In genomic region chr5:131170540-131171275, GRCh38 we compare ENCODE assay signal across 8 cellular contexts. TPM values are rescaled to one million over a fixed set of nuclear protein-coding genes. Genes with fewer than 3 reads are reported as not detected.
DNase-seq lines count a peak whose midpoint lies in the region; TF ChIP-seq lines count a peak whose summit lies in the region.

Gene LYRM7 (plus strand): TSS chr5:131170944. CDS start chr5:131171021, 77 bp downstream.

- no peaks in the 10 kb centered on the region for H3K27me3 ChIP-seq in HAP-1 (ENCODE audit: low read depth)
- no peaks in the 10 kb centered on the region for H3K27me3 ChIP-seq in MM.1S (replicated peaks; ENCODE audit: insufficient read depth, low read length)
- H3K27me3 ChIP-seq in neural cell (ENCODE audit: insufficient read depth, low read depth, low read length): no peaks in the 10 kb centered on the region
- no peaks in the 10 kb centered on the region for H3K27me3 ChIP-seq in stomach

- H3K4me2 ChIP-seq in MM.1S (ENCODE audit: low read depth, low read length): peak within 1 kb of the TSS; percentile 92
- peak within 1 kb of the TSS; percentile 90 for H3K4me2 ChIP-seq in neural cell (ENCODE audit: low read length)

- WGBS in stomach, 5 donors: 0 to 1% (median 0%) methylated on average over 30 to 42 of the region's 42 CpGs

- DNase-seq in HAP-1 (ENCODE audit: low spot score in 2 of 2) (peak; percentile 97 to 99), MM.1S (peak; percentile 100), SIG-M5 (lab: John Stamatoyannopoulos, UW) (peak; percentile 100), activated gamma-delta T cell (lab: John Stamatoyannopoulos, UW) (peak; percentile 46), fibroblast of villous mesenchyme (ENCODE audit: low read depth) (peak; percentile 99), stomach (peak; percentile 96)

- H3K27ac ChIP-seq in MM.1S (ENCODE audit: low read length): peak within 1 kb of the TSS; percentile 52; the same call in 1 of the 2 replicates
- peak within 1 kb of the TSS; percentile 81 for H3K27ac ChIP-seq in neural cell (ENCODE audit: low read length)
- H3K27ac ChIP-seq in stomach: peak within 1 kb of the TSS; percentile 61 to 88 (median 79)

- H2AFZ ChIP-seq in MM.1S (ENCODE audit: low read length) (peak within 1 kb of the TSS; percentile 74), neural cell (ENCODE audit: low read depth, low read length) (peak within 1 kb of the TSS; percentile 99)

- TF ChIP-seq RAD21 in neural cell (conservative IDR thresholded peaks at IDR 0.05): peak; percentile 16

- H3K79me2 ChIP-seq in MM.1S (ENCODE audit: low read length) (peaks cover 21% of the 10 kb centered on the region), neural cell (replicated peaks; ENCODE audit: insufficient read depth, low read length) (no peaks in the 10 kb centered on the region)

- H3K36me3 ChIP-seq in ES-I3 (ENCODE audit: insufficient read depth, low read length) (no peaks in the 10 kb centered on the region), HAP-1 (replicated peaks) (no peaks in the 10 kb centered on the region), MM.1S (replicated peaks; ENCODE audit: insufficient read depth, low read length) (no peaks in the 10 kb centered on the region), neural cell (ENCODE audit: insufficient read depth, low read length) (no peaks in the 10 kb centered on the region), stomach (no peaks in the 10 kb centered on the region)

- H3K9me2 ChIP-seq in MM.1S (replicated peaks; ENCODE audit: insufficient read depth, low read length) (no peaks in the 10 kb centered on the region), neural cell (ENCODE audit: insufficient read depth, low read length) (no peaks in the 10 kb centered on the region)

- no peaks in the 10 kb centered on the region for H3K9me3 ChIP-seq in ES-I3 (ENCODE audit: control insufficient read depth, insufficient read depth, low read length)
- H3K9me3 ChIP-seq in HAP-1: no peaks in the 10 kb centered on the region
- H3K9me3 ChIP-seq in MM.1S (replicated peaks; ENCODE audit: insufficient read depth, low read length): no peaks in the 10 kb centered on the region
- H3K9me3 ChIP-seq in neural cell (ENCODE audit: low read length): no peaks in the 10 kb centered on the region
- no peaks in the 10 kb centered on the region for H3K9me3 ChIP-seq in stomach

- H4K20me1 ChIP-seq in MM.1S (ENCODE audit: insufficient read depth, low read length): no peaks in the 10 kb centered on the region
- H4K20me1 ChIP-seq in neural cell (ENCODE audit: insufficient read depth): no peaks in the 10 kb centered on the region

- H3K4me1 ChIP-seq in ES-I3 (ENCODE audit: insufficient read depth, low read length) (no peaks in the 10 kb centered on the region), HAP-1 (peaks cover 8% of the 10 kb centered on the region), MM.1S (ENCODE audit: low read length) (peaks cover 12% of the 10 kb centered on the region), stomach (peaks cover 9 to 24% (median 20%) of the 10 kb centered on the region in 4 donors)

- peaks cover 13% of the 10 kb centered on the region for H3F3A ChIP-seq in MM.1S (ENCODE audit: insufficient read depth, low read length)
- peaks cover 4% of the 10 kb centered on the region for H3F3A ChIP-seq in neural cell (ENCODE audit: insufficient read depth, low read length, poor library complexity, severe bottlenecking)

- peak within 1 kb of the TSS; percentile 51 for H3K4me3 ChIP-seq in HAP-1
- H3K4me3 ChIP-seq in MM.1S (ENCODE audit: low read length): peak within 1 kb of the TSS; percentile 71
- H3K4me3 ChIP-seq in fibroblast of villous mesenchyme (ENCODE audit: low read depth, low read length): peak within 1 kb of the TSS; percentile 87
- peak within 1 kb of the TSS; percentile 86 for H3K4me3 ChIP-seq in neural cell (ENCODE audit: low read length)
- H3K4me3 ChIP-seq in stomach: peak within 1 kb of the TSS; percentile 57 to 67 (median 64)

- peak in 1 of 4 donors; percentile 73 for TF ChIP-seq POLR2A in stomach (IDR thresholded peaks at IDR 0.05)

- H3K9ac ChIP-seq in ES-I3 (ENCODE audit: low read depth, low read length) (peak within 1 kb of the TSS; percentile 82), MM.1S (ENCODE audit: low read length) (peak within 1 kb of the TSS; percentile 61), neural cell (ENCODE audit: low read length) (peak within 1 kb of the TSS; percentile 83)

- intact Hi-C loops in stomach (cut with DNase I; ENCODE audit: low total_unique reads): no loop called here

- no peak for TF ChIP-seq EP300 in neural cell (conservative IDR thresholded peaks at IDR 0.05; ENCODE audit: poor library complexity, severe bottlenecking)
- no peak for TF ChIP-seq EP300 in stomach (IDR thresholded peaks at IDR 0.05)

- in situ Hi-C loops in HAP-1 (cut with MboI; ENCODE audit: low sequenced_read_pairs): loop anchor here (25.0 kb wide), 1 partner anchor 217 kb away; no protein-coding TSS in a partner anchor

- TF ChIP-seq CTCF in MM.1S (IDR thresholded peaks at IDR 0.05; ENCODE audit: low read length) (no peak), fibroblast of villous mesenchyme (IDR thresholded peaks at IDR 0.05; ENCODE audit: insufficient read depth, low read depth, low read length) (no peak), neural cell (IDR thresholded peaks at IDR 0.05; ENCODE audit: poor library complexity, severe bottlenecking) (no peak), stomach (IDR thresholded peaks at IDR 0.05) (no peak)

TF ChIP-seq in neural cell, 6 proteins besides CTCF, POLR2A, EP300 and RAD21:
- TF ChIP-seq SMC3 (conservative IDR thresholded peaks at IDR 0.05; ENCODE audit: poor library complexity) (no peak), EZH2 (IDR thresholded peaks at IDR 0.05; ENCODE audit: borderline replicate concordance, insufficient read depth, low read length, poor library complexity, severe bottlenecking) (no peak), REST (IDR thresholded peaks at IDR 0.05; ENCODE audit: borderline replicate concordance) (no peak), MXI1 (conservative IDR thresholded peaks at IDR 0.05; ENCODE audit: poor library complexity, severe bottlenecking) (peak; percentile 93), POLR2AphosphoS5 (IDR thresholded peaks at IDR 0.05) (peak; percentile 99), TAF1 (IDR thresholded peaks at IDR 0.05; ENCODE audit: low read depth) (peak; percentile 51)
TF ChIP-seq in neural cell: peak in this region for 3.

RNA-seq across cellular contexts. Expression of gene LYRM7, which starts in this region (rescaled TPM):
- total RNA-seq in fibroblast of villous mesenchyme (4.2 and 6.0 TPM in 2 replicates), stomach (10 to 100 TPM in 2 of 5 donors, 1 to 10 TPM in 3; 1.3 to 17.1 (median 3.8) TPM)
- polyA plus RNA-seq in neural cell (8.3 and 8.6 TPM in 2 replicates), stomach (1 to 10 TPM; 2.7 to 3.8 (median 3.5) TPM)
- polyA minus RNA-seq in neural cell: 16.1 and 16.9 TPM in 2 replicates

Comparison
In these comparisons a context has a peak if more than half of its experiments do, and no peak if none do; other contexts are left out.
1. Peak in every context shown above with its lines: DNase-seq, H3K4me3 ChIP-seq and H3K27ac ChIP-seq.
2. DNase-seq: peak in every context shown above with its lines; median percentile 100 in MM.1S; 100 in SIG-M5; 99 in fibroblast of villous mesenchyme; 98 in HAP-1; 96 in stomach; 46 in activated gamma-delta T cell.